ENCODE assay signal across 27 cellular contexts in the genomic region with DNA sequence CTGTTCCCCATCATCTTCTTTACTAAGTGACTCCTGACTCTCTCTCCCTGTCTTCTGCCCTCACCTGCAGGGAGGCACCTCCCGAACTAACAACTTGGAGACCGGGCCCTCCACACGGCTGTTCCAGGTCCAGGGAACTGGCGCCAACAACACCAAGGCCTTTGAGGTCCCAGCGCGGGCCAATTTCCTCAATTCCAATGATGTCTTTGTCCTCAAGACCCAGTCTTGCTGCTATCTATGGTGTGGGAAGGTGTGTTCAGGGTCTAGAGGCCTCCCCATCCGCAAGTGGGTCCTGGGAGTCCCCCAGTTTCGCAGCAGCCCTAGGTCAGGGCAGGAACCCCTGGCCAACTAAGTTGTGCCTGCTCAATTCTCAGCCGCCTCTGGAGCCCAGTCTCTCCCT. TPM values are rescaled to one million over a fixed set of nuclear protein-coding genes. Genes with fewer than 3 reads are reported as not detected.
"Had no signal": no experiment of that assay in that cellular context is flagged by ENCODE, and none has a peak within 500 bp of the region (broad histone marks: within the 10 kb centered on the region; RNA-seq: fewer than 3 reads in every experiment).

No MANE protein-coding gene starts in this region.

- DNase-seq: activated CD4-positive, alpha-beta T cell treated with anti-CD3 and anti-CD28 coated beads for 48 hours; activated CD4-positive, alpha-beta T cell treated with anti-CD3 and anti-CD28 coated beads, Interleukin-2, amount 50 U/mL, for 48 hours; activated CD8-positive, alpha-beta memory T cell treated with anti-CD3 and anti-CD28 coated beads for 24 hours; activated gamma-delta T cell; activated naive CD8-positive, alpha-beta T cell treated with anti-CD3 and anti-CD28 coated beads, Interleukin-2, amount 50 U/mL, for 24 hours; amygdala; caudate nucleus; heart left ventricle; left ventricle myocardium inferior; naive B cell; nephron progenitor cell; stimulated activated CD4-positive, alpha-beta T cell treated with anti-CD3 and anti-CD28 coated beads, Interleukin-2, amount 100 ng/mL, for 48 hours; stimulated activated naive CD4-positive, alpha-beta T cell treated with Interleukin-2 at 50 U/mL for 16 hours; T-helper 9 cell; testis; uterus; WERI-Rb-1 had no signal

- H3K27ac Mint-ChIP-seq: activated naive CD4-positive, alpha-beta T cell treated with anti-CD3 and anti-CD28 coated beads, Interleukin-2, amount 50 U/mL, for 24 hours; activated naive CD8-positive, alpha-beta T cell treated with anti-CD3 and anti-CD28 coated beads, Interleukin-2, amount 50 U/mL, for 24 hours; nephron progenitor cell had no signal

- H3K27me3 ChIP-seq: heart left ventricle, pancreas, right atrium auricular region, testis, transverse colon, uterus had no signal

- H3K27ac ChIP-seq: heart left ventricle, left ventricle myocardium inferior, pancreas, right atrium auricular region, testis, transverse colon, uterus, WERI-Rb-1 had no signal

- H3K27me3 Mint-ChIP-seq: activated naive CD4-positive, alpha-beta T cell treated with anti-CD3 and anti-CD28 coated beads, Interleukin-2, amount 50 U/mL, for 24 hours had no signal

- H3K4me3 ChIP-seq: heart left ventricle, left ventricle myocardium inferior, pancreas, right atrium auricular region, testis, transverse colon, uterus had no signal

- ATAC-seq: activated CD4-positive, CD25-positive, alpha-beta regulatory T cell treated with anti-CD3 and anti-CD28 coated beads, Interleukin-2, amount 50 U/mL, for 24 hours; activated naive CD8-positive, alpha-beta T cell treated with anti-CD3 and anti-CD28 coated beads, Interleukin-2, amount 50 U/mL, for 24 hours; pancreas had no signal

- H3K36me3 ChIP-seq: heart left ventricle, left ventricle myocardium inferior, pancreas, right atrium auricular region, uterus, WERI-Rb-1 had no signal

- H3K9me3 ChIP-seq: heart left ventricle, left ventricle myocardium inferior, pancreas, right atrium auricular region, testis, transverse colon, uterus had no signal

- H3K4me3 Mint-ChIP-seq: activated naive CD4-positive, alpha-beta T cell treated with anti-CD3 and anti-CD28 coated beads, Interleukin-2, amount 50 U/mL, for 24 hours; activated naive CD8-positive, alpha-beta T cell treated with anti-CD3 and anti-CD28 coated beads, Interleukin-2, amount 50 U/mL, for 24 hours; naive B cell; nephron progenitor cell had no signal

- H3K4me1 Mint-ChIP-seq: activated naive CD4-positive, alpha-beta T cell treated with anti-CD3 and anti-CD28 coated beads, Interleukin-2, amount 50 U/mL, for 24 hours; activated naive CD8-positive, alpha-beta T cell treated with anti-CD3 and anti-CD28 coated beads, Interleukin-2, amount 50 U/mL, for 24 hours had no signal

- H3K36me3 Mint-ChIP-seq: naive B cell had no signal

- H3K4me1 ChIP-seq: left ventricle myocardium inferior, pancreas, right atrium auricular region, uterus had no signal

- H3K9me3 Mint-ChIP-seq: activated naive CD4-positive, alpha-beta T cell treated with anti-CD3 and anti-CD28 coated beads, Interleukin-2, amount 50 U/mL, for 24 hours; activated naive CD8-positive, alpha-beta T cell treated with anti-CD3 and anti-CD28 coated beads, Interleukin-2, amount 50 U/mL, for 24 hours; naive B cell; nephron progenitor cell had no signal

RNA-seq across cellular contexts. Expression of a gene that starts 15.5 kb away (rescaled TPM):
- total RNA-seq: endothelial cell of umbilical vein; fibroblast of lung; heart left ventricle; left ventricle myocardium inferior; lung microvascular endothelial cell; pulmonary artery endothelial cell; right atrium auricular region; T-helper 1 cell treated with Interleukin-12 subunit alpha and Interleukin-12 subunit beta and Interleukin-4 antibody, amounts not matched to agents 30 ng/mL and 1 ng/mL, for 36 hours had no signal
- polyA plus RNA-seq: endothelial cell of umbilical vein, fibroblast of lung had no signal

RNA-seq across cellular contexts. Expression of a gene that starts 52.4 kb away (rescaled TPM):
- total RNA-seq: endothelial cell of umbilical vein, pulmonary artery endothelial cell had no signal
